17 cellular contexts compared by ENCODE assay signal in genomic region chr6:37835923-37836322, GRCh38.
"Had no signal": no experiment of that assay in that cellular context is flagged by ENCODE, and none has a peak within 500 bp of the region (broad histone marks: within the 10 kb centered on the region; RNA-seq: fewer than 3 reads in every experiment).

No MANE protein-coding gene starts in this region.

- H3K27me3 ChIP-seq: body of pancreas, esophagus squamous epithelium, heart right ventricle, suprapubic skin, transverse colon, vagina had no signal

- H3K36me3 ChIP-seq: transverse colon, vagina had no signal

- H3K27ac Mint-ChIP-seq: activated naive CD8-positive, alpha-beta T cell treated with anti-CD3 and anti-CD28 coated beads, Interleukin-2, amount 10 ng/mL, durations not matched to agents 7 days and 5 days; effector memory CD8-positive, alpha-beta T cell; stimulated activated naive CD8-positive, alpha-beta T cell treated with anti-CD3 and anti-CD28 coated beads, Interleukin-15, Interleukin-2, amounts not matched to agents 100 ng/mL and 50 ng/mL, for 24 hours had no signal

- H3K4me3 ChIP-seq: body of pancreas, esophagus squamous epithelium, heart right ventricle, left ventricle myocardium inferior, suprapubic skin, transverse colon, vagina had no signal

- ATAC-seq: body of pancreas; effector memory CD8-positive, alpha-beta T cell; heart right ventricle had no signal

- H3K27me3 Mint-ChIP-seq: activated naive CD8-positive, alpha-beta T cell treated with anti-CD3 and anti-CD28 coated beads, Interleukin-2, amount 10 ng/mL, durations not matched to agents 7 days and 5 days; effector memory CD8-positive, alpha-beta T cell; stimulated activated naive CD8-positive, alpha-beta T cell treated with anti-CD3 and anti-CD28 coated beads, Interleukin-15, Interleukin-2, amounts not matched to agents 100 ng/mL and 50 ng/mL, for 24 hours had no signal

- H3K9me3 ChIP-seq: body of pancreas, esophagus squamous epithelium, suprapubic skin, transverse colon, vagina had no signal

- H3K4me3 Mint-ChIP-seq: activated naive CD8-positive, alpha-beta T cell treated with anti-CD3 and anti-CD28 coated beads, Interleukin-2, amount 10 ng/mL, durations not matched to agents 7 days and 5 days; effector memory CD8-positive, alpha-beta T cell; immature natural killer cell; stimulated activated naive CD8-positive, alpha-beta T cell treated with anti-CD3 and anti-CD28 coated beads, Interleukin-15, Interleukin-2, amounts not matched to agents 100 ng/mL and 50 ng/mL, for 24 hours had no signal

- DNase-seq: activated CD4-positive, alpha-beta T cell treated with anti-CD3 and anti-CD28 coated beads for 48 hours; activated gamma-delta T cell; activated naive CD8-positive, alpha-beta T cell treated with anti-CD3 and anti-CD28 coated beads, Interleukin-2, amount 10 ng/mL, durations not matched to agents 7 days and 5 days; body of pancreas; dermis blood vessel endothelial cell; effector memory CD8-positive, alpha-beta T cell; esophagus squamous epithelium; heart right ventricle; immature natural killer cell; kidney glomerular epithelial cell; left ventricle myocardium inferior; mammary epithelial cell; retina; transverse colon had no signal

- H3K27ac ChIP-seq: body of pancreas, esophagus squamous epithelium, heart right ventricle, left ventricle myocardium inferior, suprapubic skin, transverse colon, vagina had no signal

- H3K9me3 Mint-ChIP-seq: activated naive CD8-positive, alpha-beta T cell treated with anti-CD3 and anti-CD28 coated beads, Interleukin-2, amount 10 ng/mL, durations not matched to agents 7 days and 5 days; effector memory CD8-positive, alpha-beta T cell; immature natural killer cell had no signal
